In genomic region chr1:43597721-43598120, GRCh38 we compare ENCODE assay signal across 29 cellular contexts.
"Had no signal": no experiment of that assay in that cellular context is flagged by ENCODE, and none has a peak within 500 bp of the region (broad histone marks: within the 10 kb centered on the region; RNA-seq: fewer than 3 reads in every experiment).

No MANE protein-coding gene starts in this region.

- H2AFZ ChIP-seq: parathyroid adenoma had no signal

- H3K9me3 ChIP-seq: ovary, psoas muscle, right lobe of liver, sigmoid colon, suprapubic skin, testis, tibial artery, transverse colon, upper lobe of right lung, vagina had no signal

- H3K4me1 ChIP-seq: psoas muscle, right lobe of liver, sigmoid colon, suprapubic skin, testis, tibial artery, transverse colon, upper lobe of right lung, vagina had no signal

- H3K27me3 ChIP-seq: ovary, right lobe of liver, sigmoid colon, suprapubic skin, testis, tibial artery, transverse colon, upper lobe of right lung, vagina had no signal

- H3K36me3 ChIP-seq: ovary, upper lobe of right lung had no signal

- H3K27ac Mint-ChIP-seq: naive B cell; naive thymus-derived CD8-positive, alpha-beta T cell; natural killer cell treated with Interleukin-12 subunit alpha and Interleukin-12 subunit beta and Interleukin-15 and Interleukin-18, amount 100 ng/mL, for 72 hours; progenitor cell of endocrine pancreas; stimulated activated effector memory CD8-positive, alpha-beta T cell treated with anti-CD3 and anti-CD28 coated beads, Interleukin-12 subunit alpha, Interleukin-12 subunit beta, amount 100 ng/mL, for 72 hours; stimulated activated naive CD8-positive, alpha-beta T cell treated with anti-CD3 and anti-CD28 coated beads, Interleukin-15, Interleukin-2, amounts not matched to agents 100 ng/mL and 50 ng/mL, for 24 hours; type B pancreatic cell had no signal

- ATAC-seq: naive thymus-derived CD8-positive, alpha-beta T cell; psoas muscle; right cardiac atrium; right lobe of liver; upper lobe of right lung had no signal

- H3K4me3 ChIP-seq: ovary, psoas muscle, right lobe of liver, sigmoid colon, suprapubic skin, testis, tibial artery, transverse colon, upper lobe of right lung, vagina had no signal

- DNase-seq: naive B cell; naive thymus-derived CD8-positive, alpha-beta T cell; nephron progenitor cell; occipital lobe; ovary; psoas muscle; right cardiac atrium; right lobe of liver; sigmoid colon; small intestine; stimulated activated CD4-positive, alpha-beta T cell treated with anti-CD3 and anti-CD28 coated beads, Interleukin-15, amount 100 ng/mL, for 24 hours; stimulated activated CD4-positive, alpha-beta T cell treated with anti-CD3 and anti-CD28 coated beads, Interleukin-2, amount 100 ng/mL, for 24 hours; stimulated activated CD4-positive, alpha-beta T cell treated with anti-CD3 and anti-CD28 coated beads, Interleukin-2, amount 100 ng/mL, for 48 hours; stimulated activated CD4-positive, alpha-beta T cell treated with anti-CD3 and anti-CD28 coated beads, Interleukin-4, amount 100 ng/mL, for 24 hours; stimulated activated naive CD4-positive, alpha-beta T cell; substantia nigra; testis; tibial artery; transverse colon; upper lobe of right lung had no signal

- H3K9ac ChIP-seq: parathyroid adenoma had no signal

- H3K4me1 Mint-ChIP-seq: naive B cell; naive thymus-derived CD8-positive, alpha-beta T cell; nephron progenitor cell had no signal

- H3K9me3 Mint-ChIP-seq: naive B cell; naive thymus-derived CD8-positive, alpha-beta T cell; natural killer cell treated with Interleukin-12 subunit alpha and Interleukin-12 subunit beta and Interleukin-15 and Interleukin-18, amount 100 ng/mL, for 72 hours; nephron progenitor cell; neural crest cell; stimulated activated effector memory CD8-positive, alpha-beta T cell treated with anti-CD3 and anti-CD28 coated beads, Interleukin-12 subunit alpha, Interleukin-12 subunit beta, amount 100 ng/mL, for 72 hours; stimulated activated naive CD8-positive, alpha-beta T cell treated with anti-CD3 and anti-CD28 coated beads, Interleukin-15, Interleukin-2, amounts not matched to agents 100 ng/mL and 50 ng/mL, for 24 hours; type B pancreatic cell had no signal

- H3K4me3 Mint-ChIP-seq: naive B cell; naive thymus-derived CD8-positive, alpha-beta T cell; natural killer cell treated with Interleukin-12 subunit alpha and Interleukin-12 subunit beta and Interleukin-15 and Interleukin-18, amount 100 ng/mL, for 72 hours; nephron progenitor cell; neural crest cell; stimulated activated effector memory CD8-positive, alpha-beta T cell treated with anti-CD3 and anti-CD28 coated beads, Interleukin-12 subunit alpha, Interleukin-12 subunit beta, amount 100 ng/mL, for 72 hours; stimulated activated naive CD8-positive, alpha-beta T cell treated with anti-CD3 and anti-CD28 coated beads, Interleukin-15, Interleukin-2, amounts not matched to agents 100 ng/mL and 50 ng/mL, for 24 hours; type B pancreatic cell had no signal

- H3K27ac ChIP-seq: ovary, parathyroid adenoma, psoas muscle, right lobe of liver, sigmoid colon, suprapubic skin, testis, tibial artery, transverse colon, upper lobe of right lung, vagina had no signal

- H3K79me2 ChIP-seq: parathyroid adenoma had no signal

- H3K36me3 Mint-ChIP-seq: naive B cell; naive thymus-derived CD8-positive, alpha-beta T cell; natural killer cell treated with Interleukin-12 subunit alpha and Interleukin-12 subunit beta and Interleukin-15 and Interleukin-18, amount 100 ng/mL, for 72 hours; stimulated activated effector memory CD8-positive, alpha-beta T cell treated with anti-CD3 and anti-CD28 coated beads, Interleukin-12 subunit alpha, Interleukin-12 subunit beta, amount 100 ng/mL, for 72 hours had no signal

- H3K27me3 Mint-ChIP-seq: naive thymus-derived CD8-positive, alpha-beta T cell; natural killer cell treated with Interleukin-12 subunit alpha and Interleukin-12 subunit beta and Interleukin-15 and Interleukin-18, amount 100 ng/mL, for 72 hours; progenitor cell of endocrine pancreas; stimulated activated naive CD8-positive, alpha-beta T cell treated with anti-CD3 and anti-CD28 coated beads, Interleukin-15, Interleukin-2, amounts not matched to agents 100 ng/mL and 50 ng/mL, for 24 hours; type B pancreatic cell had no signal
